Comparison of ENCODE assay signal across 12 cellular contexts in the genomic region with DNA sequence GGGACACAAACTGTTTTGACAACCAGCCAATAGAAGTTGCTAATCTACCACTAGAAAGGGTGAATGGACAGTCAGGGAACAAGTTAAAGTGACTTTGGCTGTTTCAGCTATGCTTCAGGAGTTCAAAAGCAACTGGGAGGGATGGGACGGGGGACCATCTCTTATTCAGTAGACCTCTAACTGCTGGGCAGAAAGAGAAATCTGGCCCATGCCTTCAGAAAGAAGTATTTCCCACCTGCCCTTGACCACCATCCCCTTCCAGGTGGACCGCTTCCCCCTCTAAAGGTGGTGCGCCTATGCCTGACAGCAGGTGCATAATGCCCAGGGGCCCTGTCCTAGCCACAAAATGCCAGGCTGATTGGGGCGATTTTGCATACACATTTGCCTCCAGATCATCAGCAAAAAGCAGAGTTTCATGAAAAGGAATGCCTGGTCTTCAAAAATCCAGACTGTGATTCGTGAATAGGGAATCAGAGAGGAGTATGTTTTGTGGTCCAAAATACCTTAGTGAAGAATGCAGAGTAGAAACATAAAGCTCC. TPM values are rescaled to one million over a fixed set of nuclear protein-coding genes. Genes with fewer than 3 reads are reported as not detected.
DNase-seq lines count a peak whose midpoint lies in the region; ATAC-seq and TF ChIP-seq lines count a peak whose summit lies in the region.
"Had no signal": no experiment of that assay in that cellular context is flagged by ENCODE, and none has a peak within 500 bp of the region (broad histone marks: within the 10 kb centered on the region; RNA-seq: fewer than 3 reads in every experiment).

No MANE protein-coding gene starts in this region.

- H3K27me3 ChIP-seq in colonic mucosa, result no peaks in the 10 kb centered on the region
- H3K27me3 ChIP-seq: pancreas had no signal

- H3K4me1 ChIP-seq in colonic mucosa, result no peaks in the 10 kb centered on the region

- intact Hi-C loops in CD14-positive monocyte (cut with micrococcal nuclease) (loop anchor here (10.0 kb wide), 2 partner anchors 91 to 99 kb away; no protein-coding TSS in a partner anchor), colonic mucosa (cut with DNase I) (loop anchor here (10.0 kb wide), 2 partner anchors 91 to 99 kb away; no protein-coding TSS in a partner anchor)

- no peaks in the 10 kb centered on the region for H3K36me3 ChIP-seq in colonic mucosa
- H3K36me3 ChIP-seq: pancreas had no signal

- H3K36me3 Mint-ChIP-seq in CD14-positive monocyte, result peaks cover 64 to 70% of the 10 kb centered on the region in 2 donors
- peaks cover 7% of the 10 kb centered on the region for H3K36me3 Mint-ChIP-seq in IgD-negative memory B cell
- H3K36me3 Mint-ChIP-seq in nephron progenitor cell (ENCODE audit: low read depth), result peaks cover 25% of the 10 kb centered on the region

- ATAC-seq in HG03354 (IDR thresholded peaks at IDR 0.05; ENCODE audit: poor library complexity, severe bottlenecking, unreplicated experiment) (no peak), GM19397 (IDR thresholded peaks at IDR 0.05; ENCODE audit: unreplicated experiment) (no peak)
- ATAC-seq: Panc1, pancreas had no signal

- H3K9me3 ChIP-seq in colonic mucosa, result no peaks in the 10 kb centered on the region
- H3K9me3 ChIP-seq: pancreas had no signal

- H3K4me3 ChIP-seq in colonic mucosa, result no peak overlapping the region

- H3K4me3 Mint-ChIP-seq in CD14-positive monocyte, result peak overlapping the region; percentile 66 to 67
- peak overlapping the region; percentile 72 to 91 (median 82) for H3K4me3 Mint-ChIP-seq in IgD-negative memory B cell
- peak overlapping the region; percentile 17 for H3K4me3 Mint-ChIP-seq in nephron progenitor cell
- H3K4me3 Mint-ChIP-seq: H9 had no signal

- no peak for TF ChIP-seq CTCF in CD14-positive monocyte (IDR thresholded peaks at IDR 0.05)
- TF ChIP-seq CTCF in colonic mucosa (IDR thresholded peaks at IDR 0.05), result no peak
- no peak for TF ChIP-seq CTCF in nephron progenitor cell (IDR thresholded peaks at IDR 0.05)

- H3K27ac Mint-ChIP-seq in CD14-positive monocyte (peak overlapping the region in 1 of 7 donors; percentile 3), IgD-negative memory B cell (peak overlapping the region in 2 of 3 donors; percentile 53 to 69), nephron progenitor cell (no peak overlapping the region)
- H3K27ac Mint-ChIP-seq: H9 had no signal

- no peaks in the 10 kb centered on the region for H3K9me3 Mint-ChIP-seq in CD14-positive monocyte
- no peaks in the 10 kb centered on the region for H3K9me3 Mint-ChIP-seq in IgD-negative memory B cell
- no peaks in the 10 kb centered on the region for H3K9me3 Mint-ChIP-seq in nephron progenitor cell
- H3K9me3 Mint-ChIP-seq: H9 had no signal

- no peaks in the 10 kb centered on the region for H3K27me3 Mint-ChIP-seq in CD14-positive monocyte (ENCODE audit: low read depth in 3 of 3)
- no peaks in the 10 kb centered on the region for H3K27me3 Mint-ChIP-seq in IgD-negative memory B cell
- H3K27me3 Mint-ChIP-seq in nephron progenitor cell (ENCODE audit: low read depth, poor library complexity), result peaks cover 49% of the 10 kb centered on the region

- DNase-seq in CD14-positive monocyte (ENCODE audit: low spot score) (no peak), colonic mucosa (no peak), nephron progenitor cell (no peak), cortex of kidney (lab: John Stamatoyannopoulos, UW) (no peak)
- DNase-seq in activated CD8-positive, alpha-beta memory T cell treated with anti-CD3 and anti-CD28 coated beads, Interleukin-2, amount 50 U/mL, for 48 hours, result no peak
- DNase-seq: activated CD4-positive, alpha-beta T cell treated with anti-CD3 and anti-CD28 coated beads, Interleukin-2, amount 50 U/mL, for 1 hour; H9; pancreas had no signal

- H3K4me1 Mint-ChIP-seq in CD14-positive monocyte (peaks cover 72% of the 10 kb centered on the region), IgD-negative memory B cell (peaks cover 42 to 55% (median 51%) of the 10 kb centered on the region in 3 donors), nephron progenitor cell (peaks cover 41% of the 10 kb centered on the region)

- peak overlapping the region; percentile 3 to 12 for H3K9ac ChIP-seq in colonic mucosa (ENCODE audit: low read depth in 2 of 2, low read length in 2 of 2)

- H3K27ac ChIP-seq in colonic mucosa, result no peak overlapping the region
- H3K27ac ChIP-seq: pancreas had no signal

RNA-seq across cellular contexts. Expression of a gene that starts 5.1 kb away (rescaled TPM):
- polyA plus RNA-seq in CD14-positive monocyte (10 to 100 TPM in 1 of 2 donors, 1 to 10 TPM in 1; 7.3 to 10.2 TPM), IgD-negative memory B cell (20.4 TPM)
- total RNA-seq in colonic mucosa, result 10 to 100 TPM; 11.6 to 16.9 TPM

Comparison
In these comparisons a context has a peak if more than half of its experiments do, and no peak if none do; other contexts are left out.
1. H3K4me3 Mint-ChIP-seq: peak in every context shown above with its lines; median percentile 82 in IgD-negative memory B cell; 66 in CD14-positive monocyte; 17 in nephron progenitor cell.